Comparison of ENCODE assay signal across 16 cellular contexts in genomic region chr5:158967566-158967965, GRCh38.
A peak's percentile ranks its signal among the peaks of the same experiment; 100 is the strongest.
DNase-seq lines count a peak whose midpoint lies in the region; ATAC-seq, FAIRE-seq and TF ChIP-seq lines count a peak whose summit lies in the region.
"Had no signal": no experiment of that assay in that cellular context is flagged by ENCODE, and none has a peak within 500 bp of the region (broad histone marks: within the 10 kb centered on the region; RNA-seq: fewer than 3 reads in every experiment).

No MANE protein-coding gene starts in this region.

- intact Hi-C loops in left ventricle myocardium inferior (cut with micrococcal nuclease): no loop called here

- DNase-seq in BJ (ENCODE audit: low read depth) (peak; percentile 39), HS-5 (ENCODE audit: low read depth) (peak; percentile 70), SKM-1 treated with dmso at 0.1 percent for 144 hours (lab: John Stamatoyannopoulos, UW; ENCODE audit: unreplicated experiment) (peak; percentile 68), left ventricle myocardium inferior (no peak), endodermal cell (no peak), small intestine (no peak)
- no peak for DNase-seq in stimulated activated CD4-positive, alpha-beta T cell treated with anti-CD3 and anti-CD28 coated beads, Interleukin-15, amount 100 ng/mL, for 24 hours
- DNase-seq: CD8-positive, alpha-beta T cell; left colon; NCI-H1105; stimulated activated naive CD8-positive, alpha-beta T cell treated with anti-CD3 and anti-CD28 coated beads, Interleukin-15, amount 100 ng/mL, for 72 hours had no signal

- H3K27me3 Mint-ChIP-seq in endodermal cell (ENCODE audit: insufficient read depth): peaks cover 8% of the 10 kb centered on the region
- H3K27me3 Mint-ChIP-seq: stimulated activated naive CD8-positive, alpha-beta T cell treated with anti-CD3 and anti-CD28 coated beads, Interleukin-15, amount 100 ng/mL, for 72 hours had no signal

- CTCF ChIA-PET in BJ (lab: Yijun Ruan, JAX): interaction anchor here (1.2 kb wide), 1 partner anchor 272 kb away, joined by 4 read pairs; no protein-coding TSS in a partner anchor

- H3K27ac Mint-ChIP-seq in endodermal cell: no peak overlapping the region
- H3K27ac Mint-ChIP-seq: CD8-positive, alpha-beta T cell; stimulated activated naive CD8-positive, alpha-beta T cell treated with anti-CD3 and anti-CD28 coated beads, Interleukin-15, amount 100 ng/mL, for 72 hours had no signal

- H3K27ac ChIP-seq in left ventricle myocardium inferior (replicated peaks): peak overlapping the region; percentile 39
- no peak overlapping the region for H3K27ac ChIP-seq in endodermal cell (ENCODE audit: low read depth, low read length)
- H3K27ac ChIP-seq in small intestine (ENCODE audit: low read depth in 1 of 2, low read length in 1 of 2): no peak overlapping the region
- H3K27ac ChIP-seq: cardiac muscle cell, esophagus muscularis mucosa, neutrophil had no signal

- no peak for TF ChIP-seq CTCF in BJ (IDR thresholded peaks at IDR 0.05; ENCODE audit: insufficient read depth, low read depth, low read length)
- no peak for TF ChIP-seq CTCF in left ventricle myocardium inferior (IDR thresholded peaks at IDR 0.05; ENCODE audit: borderline replicate concordance)
- no peak for TF ChIP-seq CTCF in endodermal cell (conservative IDR thresholded peaks at IDR 0.05)

- H3K27me3 ChIP-seq in BJ (ENCODE audit: control insufficient read depth, insufficient read depth, low read length): no peaks in the 10 kb centered on the region
- no peaks in the 10 kb centered on the region for H3K27me3 ChIP-seq in left ventricle myocardium inferior (ENCODE audit: low read depth)
- no peaks in the 10 kb centered on the region for H3K27me3 ChIP-seq in endodermal cell (ENCODE audit: control insufficient read depth, insufficient read depth, low read length, poor library complexity, severe bottlenecking)
- H3K27me3 ChIP-seq in small intestine (ENCODE audit: control insufficient read depth in 2 of 2, insufficient read depth in 2 of 2, low read length in 2 of 2): no peaks in the 10 kb centered on the region
- H3K27me3 ChIP-seq: cardiac muscle cell, esophagus muscularis mucosa, neutrophil had no signal

- WGBS in endodermal cell (ENCODE audit: insufficient coverage in 1 of 2, insufficient read length in 1 of 2), 2 experiments: 80 to 90% methylated on average over 1 to 2 of the region's 2 CpGs
- 72 to 83% (median 82%) methylated on average over 2 of the region's 2 CpGs for WGBS in small intestine, 3 donors

- no peaks in the 10 kb centered on the region for H3K36me3 ChIP-seq in BJ (ENCODE audit: control insufficient read depth, insufficient read depth, low read length)
- H3K36me3 ChIP-seq in left ventricle myocardium inferior: no peaks in the 10 kb centered on the region
- H3K36me3 ChIP-seq in endodermal cell (ENCODE audit: control insufficient read depth, insufficient read depth, low read length): no peaks in the 10 kb centered on the region
- no peaks in the 10 kb centered on the region for H3K36me3 ChIP-seq in small intestine (ENCODE audit: control insufficient read depth in 2 of 2, insufficient read depth in 2 of 2, low read length in 2 of 2)
- H3K36me3 ChIP-seq: cardiac muscle cell, esophagus muscularis mucosa, neutrophil had no signal

- no peak overlapping the region for H3K9ac ChIP-seq in endodermal cell (ENCODE audit: extremely low read depth, low read length, poor library complexity, severe bottlenecking)

- POLR2A ChIA-PET in BJ (lab: Charles Lee): no interaction called here

- FAIRE-seq in small intestine (lab: Jason Lieb, UNC): no peak
- FAIRE-seq: TTC549 had no signal

- no peaks in the 10 kb centered on the region for H3K36me3 Mint-ChIP-seq in endodermal cell (ENCODE audit: low read depth)
- H3K36me3 Mint-ChIP-seq: CD8-positive, alpha-beta T cell had no signal

- no peak for ATAC-seq in GM21423 (IDR thresholded peaks at IDR 0.05; ENCODE audit: unreplicated experiment)
- ATAC-seq: CD8-positive, alpha-beta T cell; left colon; stimulated activated naive CD8-positive, alpha-beta T cell treated with anti-CD3 and anti-CD28 coated beads, Interleukin-15, amount 100 ng/mL, for 72 hours had no signal

- no peaks in the 10 kb centered on the region for H3K4me1 Mint-ChIP-seq in endodermal cell
- H3K4me1 Mint-ChIP-seq: stimulated activated naive CD8-positive, alpha-beta T cell treated with anti-CD3 and anti-CD28 coated beads, Interleukin-15, amount 100 ng/mL, for 72 hours had no signal

- H3K9me3 Mint-ChIP-seq in endodermal cell: no peaks in the 10 kb centered on the region
- H3K9me3 Mint-ChIP-seq: CD8-positive, alpha-beta T cell; stimulated activated naive CD8-positive, alpha-beta T cell treated with anti-CD3 and anti-CD28 coated beads, Interleukin-15, amount 100 ng/mL, for 72 hours had no signal

- H3K4me3 ChIP-seq in BJ (ENCODE audit: low read depth, low read length) (no peak overlapping the region), left ventricle myocardium inferior (no peak overlapping the region), endodermal cell (ENCODE audit: low read length) (no peak overlapping the region), small intestine (ENCODE audit: low read depth in 1 of 2, low read length in 2 of 2) (no peak overlapping the region)
- H3K4me3 ChIP-seq: cardiac muscle cell, esophagus muscularis mucosa had no signal

- H3K9me3 ChIP-seq in left ventricle myocardium inferior (replicated peaks) (no peaks in the 10 kb centered on the region), endodermal cell (ENCODE audit: control insufficient read depth, low read length) (no peaks in the 10 kb centered on the region), small intestine (ENCODE audit: control insufficient read depth, low read depth) (no peaks in the 10 kb centered on the region)
- H3K9me3 ChIP-seq: esophagus muscularis mucosa, neutrophil had no signal

- peaks cover 30% of the 10 kb centered on the region for H3K4me1 ChIP-seq in left ventricle myocardium inferior
- H3K4me1 ChIP-seq in endodermal cell (ENCODE audit: control insufficient read depth, insufficient read depth, low read length): no peaks in the 10 kb centered on the region
- no peaks in the 10 kb centered on the region for H3K4me1 ChIP-seq in small intestine (ENCODE audit: control insufficient read depth in 2 of 2, insufficient read depth in 1 of 2, low read depth in 1 of 2, low read length in 1 of 2)
- H3K4me1 ChIP-seq: esophagus muscularis mucosa had no signal

- H3K4me3 Mint-ChIP-seq in endodermal cell: no peak overlapping the region
- H3K4me3 Mint-ChIP-seq: CD8-positive, alpha-beta T cell; stimulated activated naive CD8-positive, alpha-beta T cell treated with anti-CD3 and anti-CD28 coated beads, Interleukin-15, amount 100 ng/mL, for 72 hours had no signal

Comparison
In these comparisons a context has a peak if more than half of its experiments do, and no peak if none do; other contexts are left out.
1. DNase-seq: peak in BJ (single experiment), HS-5 (single experiment) and SKM-1 treated with dmso at 0.1 percent for 144 hours (single experiment); none in left ventricle myocardium inferior (single experiment), endodermal cell (single experiment), stimulated activated CD4-positive, alpha-beta T cell treated with anti-CD3 and anti-CD28 coated beads, Interleukin-15, amount 100 ng/mL, for 24 hours (single experiment) and small intestine (single experiment).